ENCODE assay signal across 2 cellular contexts in genomic region chr7:140635821-140636220, GRCh38.
TF ChIP-seq lines count a peak whose summit lies in the region.

No MANE protein-coding gene starts in this region.

TF ChIP-seq in H1, 55 proteins besides CTCF, POLR2A, EP300 and RAD21:
- TF ChIP-seq TAF1 (IDR thresholded peaks at IDR 0.05; ENCODE audit: low read depth, low read length) (no peak), SIRT6 (IDR thresholded peaks at IDR 0.05; ENCODE audit: low read length) (no peak), SIN3A (conservative IDR thresholded peaks at IDR 0.05 in 1 of 2, IDR thresholded peaks at IDR 0.05 in 1 of 2; ENCODE audit: low read depth in 1 of 2, low read length in 2 of 2) (no peak)

TF ChIP-seq in HEK293T, 16 proteins besides CTCF, POLR2A, EP300 and RAD21:
- no peak for TF ChIP-seq ELF4 (IDR thresholded peaks at IDR 0.05)
- no peak for TF ChIP-seq CTBP1 (IDR thresholded peaks at IDR 0.05; ENCODE audit: borderline replicate concordance)
- no peak for TF ChIP-seq LEF1 (IDR thresholded peaks at IDR 0.05; ENCODE audit: borderline replicate concordance)
- TF ChIP-seq SUZ12 (IDR thresholded peaks at IDR 0.05) = no peak
- no peak for TF ChIP-seq PKNOX1 (IDR thresholded peaks at IDR 0.05)
- no peak for TF ChIP-seq NFRKB (IDR thresholded peaks at IDR 0.05)
- no peak for TF ChIP-seq L3MBTL2 (conservative IDR thresholded peaks at IDR 0.05)
- TF ChIP-seq FOXK2 (IDR thresholded peaks at IDR 0.05) = no peak
- TF ChIP-seq FOXA1 (IDR thresholded peaks at IDR 0.05) = no peak
- no peak for TF ChIP-seq ARNT (IDR thresholded peaks at IDR 0.05)
- no peak for TF ChIP-seq HDGF (IDR thresholded peaks at IDR 0.05; ENCODE audit: borderline replicate concordance)
- TF ChIP-seq FOXM1 (IDR thresholded peaks at IDR 0.05; ENCODE audit: borderline replicate concordance) = no peak
- TF ChIP-seq ZNF384 (IDR thresholded peaks at IDR 0.05) = no peak
